ENCODE assay signal across 1 cellular context in genomic region chr16:81624718-81625543, GRCh38.
TF ChIP-seq lines count a peak whose summit lies in the region.

No MANE protein-coding gene starts in this region.

TF ChIP-seq in HepG2, 621 proteins besides CTCF, POLR2A, EP300 and RAD21 (continued from another document and continues in another):
- peak; percentile 38; the same call in 1 of the 2 replicates for TF ChIP-seq ZBTB34 (CRISPR knock-in tag; IDR thresholded peaks at IDR 0.05)
- TF ChIP-seq MAFF (IDR thresholded peaks at IDR 0.05; ENCODE audit: low read depth, low read length) = no peak
- TF ChIP-seq, protein P1, sequence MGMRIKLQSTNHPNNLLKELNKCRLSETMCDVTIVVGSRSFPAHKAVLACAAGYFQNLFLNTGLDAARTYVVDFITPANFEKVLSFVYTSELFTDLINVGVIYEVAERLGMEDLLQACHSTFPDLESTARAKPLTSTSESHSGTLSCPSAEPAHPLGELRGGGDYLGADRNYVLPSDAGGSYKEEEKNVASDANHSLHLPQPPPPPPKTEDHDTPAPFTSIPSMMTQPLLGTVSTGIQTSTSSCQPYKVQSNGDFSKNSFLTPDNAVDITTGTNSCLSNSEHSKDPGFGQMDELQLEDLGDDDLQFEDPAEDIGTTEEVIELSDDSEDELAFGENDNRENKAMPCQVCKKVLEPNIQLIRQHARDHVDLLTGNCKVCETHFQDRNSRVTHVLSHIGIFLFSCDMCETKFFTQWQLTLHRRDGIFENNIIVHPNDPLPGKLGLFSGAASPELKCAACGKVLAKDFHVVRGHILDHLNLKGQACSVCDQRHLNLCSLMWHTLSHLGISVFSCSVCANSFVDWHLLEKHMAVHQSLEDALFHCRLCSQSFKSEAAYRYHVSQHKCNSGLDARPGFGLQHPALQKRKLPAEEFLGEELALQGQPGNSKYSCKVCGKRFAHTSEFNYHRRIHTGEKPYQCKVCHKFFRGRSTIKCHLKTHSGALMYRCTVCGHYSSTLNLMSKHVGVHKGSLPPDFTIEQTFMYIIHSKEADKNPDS (CRISPR knock-in tag; IDR thresholded peaks at IDR 0.05) = no peak
- no peak for TF ChIP-seq NAIF1 (CRISPR knock-in tag; IDR thresholded peaks at IDR 0.05; ENCODE audit: borderline replicate concordance)
- TF ChIP-seq NRL (CRISPR knock-in tag; IDR thresholded peaks at IDR 0.05; ENCODE audit: borderline replicate concordance) = no peak; the same call in 1 of the 2 replicates
- TF ChIP-seq ZNF850 (CRISPR knock-in tag; conservative IDR thresholded peaks at IDR 0.05) = no peak
- no peak for TF ChIP-seq HMGA1 (CRISPR knock-in tag; conservative IDR thresholded peaks at IDR 0.05)
- TF ChIP-seq ZNF235 (CRISPR knock-in tag; IDR thresholded peaks at IDR 0.05; ENCODE audit: borderline replicate concordance) = no peak
- no peak for TF ChIP-seq NFKBIZ (CRISPR knock-in tag; IDR thresholded peaks at IDR 0.05)
- TF ChIP-seq POLR2AphosphoS5 (IDR thresholded peaks at IDR 0.05; ENCODE audit: low read depth, low read length) = no peak
- TF ChIP-seq ZBTB38 (CRISPR knock-in tag; IDR thresholded peaks at IDR 0.05) = peak; percentile 29; the same call in 1 of the 2 replicates
- TF ChIP-seq, protein P2, sequence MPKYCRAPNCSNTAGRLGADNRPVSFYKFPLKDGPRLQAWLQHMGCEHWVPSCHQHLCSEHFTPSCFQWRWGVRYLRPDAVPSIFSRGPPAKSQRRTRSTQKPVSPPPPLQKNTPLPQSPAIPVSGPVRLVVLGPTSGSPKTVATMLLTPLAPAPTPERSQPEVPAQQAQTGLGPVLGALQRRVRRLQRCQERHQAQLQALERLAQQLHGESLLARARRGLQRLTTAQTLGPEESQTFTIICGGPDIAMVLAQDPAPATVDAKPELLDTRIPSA (CRISPR knock-in tag; IDR thresholded peaks at IDR 0.05; ENCODE audit: borderline replicate concordance) = no peak
- TF ChIP-seq ZNF775 (CRISPR knock-in tag; IDR thresholded peaks at IDR 0.05; ENCODE audit: borderline replicate concordance) = no peak; the same call in 1 of the 2 replicates
- peak; percentile 44 to 62; a peak in 2 of 4 replicates for TF ChIP-seq NR2F1 (CRISPR knock-in tag; IDR thresholded peaks at IDR 0.05)
- TF ChIP-seq ZNF781 (CRISPR knock-in tag; IDR thresholded peaks at IDR 0.05; ENCODE audit: borderline replicate concordance, not compliant biosample characterization) = no peak
- TF ChIP-seq ARHGAP35 (CRISPR knock-in tag; IDR thresholded peaks at IDR 0.05; ENCODE audit: borderline replicate concordance) = 0 out of 2 replicates have a peak, but pooled peaks have one; percentile 15
- TF ChIP-seq FOXO1 (CRISPR knock-in tag; IDR thresholded peaks at IDR 0.05) = peak; percentile 92
- TF ChIP-seq, protein P3, sequence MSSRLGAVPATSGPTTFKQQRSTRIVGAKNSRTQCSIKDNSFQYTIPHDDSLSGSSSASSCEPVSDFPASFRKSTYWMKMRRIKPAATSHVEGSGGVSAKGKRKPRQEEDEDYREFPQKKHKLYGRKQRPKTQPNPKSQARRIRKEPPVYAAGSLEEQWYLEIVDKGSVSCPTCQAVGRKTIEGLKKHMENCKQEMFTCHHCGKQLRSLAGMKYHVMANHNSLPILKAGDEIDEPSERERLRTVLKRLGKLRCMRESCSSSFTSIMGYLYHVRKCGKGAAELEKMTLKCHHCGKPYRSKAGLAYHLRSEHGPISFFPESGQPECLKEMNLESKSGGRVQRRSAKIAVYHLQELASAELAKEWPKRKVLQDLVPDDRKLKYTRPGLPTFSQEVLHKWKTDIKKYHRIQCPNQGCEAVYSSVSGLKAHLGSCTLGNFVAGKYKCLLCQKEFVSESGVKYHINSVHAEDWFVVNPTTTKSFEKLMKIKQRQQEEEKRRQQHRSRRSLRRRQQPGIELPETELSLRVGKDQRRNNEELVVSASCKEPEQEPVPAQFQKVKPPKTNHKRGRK (CRISPR knock-in tag; IDR thresholded peaks at IDR 0.05) = no peak
- peak; percentile 83 for TF ChIP-seq SALL1 (CRISPR knock-in tag; IDR thresholded peaks at IDR 0.05)
- TF ChIP-seq POLR2G (IDR thresholded peaks at IDR 0.05; ENCODE audit: low read depth, low read length) = no peak
- TF ChIP-seq ZSCAN30 (CRISPR knock-in tag; IDR thresholded peaks at IDR 0.05) = no peak
- TF ChIP-seq, protein P4, sequence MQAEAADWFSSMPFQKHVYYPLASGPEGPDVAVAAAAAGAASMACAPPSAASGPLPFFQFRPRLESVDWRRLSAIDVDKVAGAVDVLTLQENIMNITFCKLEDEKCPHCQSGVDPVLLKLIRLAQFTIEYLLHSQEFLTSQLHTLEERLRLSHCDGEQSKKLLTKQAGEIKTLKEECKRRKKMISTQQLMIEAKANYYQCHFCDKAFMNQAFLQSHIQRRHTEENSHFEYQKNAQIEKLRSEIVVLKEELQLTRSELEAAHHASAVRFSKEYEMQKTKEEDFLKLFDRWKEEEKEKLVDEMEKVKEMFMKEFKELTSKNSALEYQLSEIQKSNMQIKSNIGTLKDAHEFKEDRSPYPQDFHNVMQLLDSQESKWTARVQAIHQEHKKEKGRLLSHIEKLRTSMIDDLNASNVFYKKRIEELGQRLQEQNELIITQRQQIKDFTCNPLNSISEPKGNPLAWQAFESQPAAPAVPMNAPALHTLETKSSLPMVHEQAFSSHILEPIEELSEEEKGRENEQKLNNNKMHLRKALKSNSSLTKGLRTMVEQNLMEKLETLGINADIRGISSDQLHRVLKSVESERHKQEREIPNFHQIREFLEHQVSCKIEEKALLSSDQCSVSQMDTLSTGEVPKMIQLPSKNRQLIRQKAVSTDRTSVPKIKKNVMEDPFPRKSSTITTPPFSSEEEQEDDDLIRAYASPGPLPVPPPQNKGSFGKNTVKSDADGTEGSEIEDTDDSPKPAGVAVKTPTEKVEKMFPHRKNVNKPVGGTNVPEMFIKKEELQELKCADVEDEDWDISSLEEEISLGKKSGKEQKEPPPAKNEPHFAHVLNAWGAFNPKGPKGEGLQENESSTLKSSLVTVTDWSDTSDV (CRISPR knock-in tag; IDR thresholded peaks at IDR 0.05) = no peak
- 0 out of 2 replicates have a peak, but pooled peaks have one; percentile 18 for TF ChIP-seq ZHX2 (IDR thresholded peaks at IDR 0.05; ENCODE audit: low read depth)
- no peak for TF ChIP-seq ZHX2 (CRISPR knock-in tag; IDR thresholded peaks at IDR 0.05; ENCODE audit: borderline replicate concordance)
- TF ChIP-seq ZNF17 (CRISPR knock-in tag; IDR thresholded peaks at IDR 0.05) = no peak
- no peak for TF ChIP-seq BORCS8-MEF2B (CRISPR knock-in tag; IDR thresholded peaks at IDR 0.05)
- TF ChIP-seq, protein P5, sequence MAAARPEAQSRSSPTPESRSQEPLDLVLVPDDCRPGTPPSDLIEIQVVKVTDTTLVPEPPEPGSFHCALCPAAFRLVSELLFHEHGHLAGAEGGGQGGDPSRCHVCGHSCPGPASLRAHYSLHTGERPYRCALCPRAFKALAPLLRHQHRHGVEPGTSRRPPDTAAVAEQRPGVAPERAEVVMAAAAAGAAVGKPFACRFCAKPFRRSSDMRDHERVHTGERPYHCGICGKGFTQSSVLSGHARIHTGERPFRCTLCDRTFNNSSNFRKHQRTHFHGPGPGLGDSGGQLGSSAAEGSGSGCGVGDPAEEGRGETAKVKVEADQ (CRISPR knock-in tag; IDR thresholded peaks at IDR 0.05; ENCODE audit: borderline replicate concordance) = no peak
- TF ChIP-seq ZKSCAN1 (IDR thresholded peaks at IDR 0.05; ENCODE audit: low read length) = no peak
- TF ChIP-seq HOXA7 (CRISPR knock-in tag; IDR thresholded peaks at IDR 0.05) = no peak
- TF ChIP-seq, protein P6, sequence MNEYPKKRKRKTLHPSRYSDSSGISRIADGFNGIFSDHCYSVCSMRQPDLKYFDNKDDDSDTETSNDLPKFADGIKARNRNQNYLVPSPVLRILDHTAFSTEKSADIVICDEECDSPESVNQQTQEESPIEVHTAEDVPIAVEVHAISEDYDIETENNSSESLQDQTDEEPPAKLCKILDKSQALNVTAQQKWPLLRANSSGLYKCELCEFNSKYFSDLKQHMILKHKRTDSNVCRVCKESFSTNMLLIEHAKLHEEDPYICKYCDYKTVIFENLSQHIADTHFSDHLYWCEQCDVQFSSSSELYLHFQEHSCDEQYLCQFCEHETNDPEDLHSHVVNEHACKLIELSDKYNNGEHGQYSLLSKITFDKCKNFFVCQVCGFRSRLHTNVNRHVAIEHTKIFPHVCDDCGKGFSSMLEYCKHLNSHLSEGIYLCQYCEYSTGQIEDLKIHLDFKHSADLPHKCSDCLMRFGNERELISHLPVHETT (CRISPR knock-in tag; conservative IDR thresholded peaks at IDR 0.05) = no peak
- no peak for TF ChIP-seq ZNF33A (CRISPR knock-in tag; IDR thresholded peaks at IDR 0.05; ENCODE audit: borderline replicate concordance)
- no peak for TF ChIP-seq FOSL1 (CRISPR knock-in tag; IDR thresholded peaks at IDR 0.05; ENCODE audit: borderline replicate concordance)
- TF ChIP-seq, protein P7, sequence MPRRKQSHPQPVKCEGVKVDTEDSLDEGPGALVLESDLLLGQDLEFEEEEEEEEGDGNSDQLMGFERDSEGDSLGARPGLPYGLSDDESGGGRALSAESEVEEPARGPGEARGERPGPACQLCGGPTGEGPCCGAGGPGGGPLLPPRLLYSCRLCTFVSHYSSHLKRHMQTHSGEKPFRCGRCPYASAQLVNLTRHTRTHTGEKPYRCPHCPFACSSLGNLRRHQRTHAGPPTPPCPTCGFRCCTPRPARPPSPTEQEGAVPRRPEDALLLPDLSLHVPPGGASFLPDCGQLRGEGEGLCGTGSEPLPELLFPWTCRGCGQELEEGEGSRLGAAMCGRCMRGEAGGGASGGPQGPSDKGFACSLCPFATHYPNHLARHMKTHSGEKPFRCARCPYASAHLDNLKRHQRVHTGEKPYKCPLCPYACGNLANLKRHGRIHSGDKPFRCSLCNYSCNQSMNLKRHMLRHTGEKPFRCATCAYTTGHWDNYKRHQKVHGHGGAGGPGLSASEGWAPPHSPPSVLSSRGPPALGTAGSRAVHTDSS (CRISPR knock-in tag; conservative IDR thresholded peaks at IDR 0.05) = no peak
- TF ChIP-seq TEAD3 (CRISPR knock-in tag; optimal IDR thresholded peaks at IDR 0.05; ENCODE audit: borderline replicate concordance) = peak; percentile 91
- TF ChIP-seq FOXC1 (CRISPR knock-in tag; IDR thresholded peaks at IDR 0.05; ENCODE audit: borderline replicate concordance) = no peak; the same call in 1 of the 2 replicates
- no peak for TF ChIP-seq HOXA9 (CRISPR knock-in tag; IDR thresholded peaks at IDR 0.05; ENCODE audit: borderline replicate concordance)
- TF ChIP-seq, protein P8, sequence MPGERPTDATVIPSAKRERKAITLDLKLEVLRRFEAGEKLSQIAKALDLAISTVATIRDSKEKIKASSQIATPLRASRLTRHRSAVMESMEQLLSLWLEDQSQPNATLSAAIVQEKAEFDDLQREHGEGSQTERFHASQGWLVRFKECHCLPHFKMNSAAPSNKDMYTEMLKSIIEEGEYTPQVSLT (CRISPR knock-in tag; IDR thresholded peaks at IDR 0.05; ENCODE audit: borderline replicate concordance, low read depth) = no peak
- no peak for TF ChIP-seq ZNF816 (CRISPR knock-in tag; IDR thresholded peaks at IDR 0.05; ENCODE audit: borderline replicate concordance)
